8 cellular contexts compared by ENCODE assay signal in the genomic region with DNA sequence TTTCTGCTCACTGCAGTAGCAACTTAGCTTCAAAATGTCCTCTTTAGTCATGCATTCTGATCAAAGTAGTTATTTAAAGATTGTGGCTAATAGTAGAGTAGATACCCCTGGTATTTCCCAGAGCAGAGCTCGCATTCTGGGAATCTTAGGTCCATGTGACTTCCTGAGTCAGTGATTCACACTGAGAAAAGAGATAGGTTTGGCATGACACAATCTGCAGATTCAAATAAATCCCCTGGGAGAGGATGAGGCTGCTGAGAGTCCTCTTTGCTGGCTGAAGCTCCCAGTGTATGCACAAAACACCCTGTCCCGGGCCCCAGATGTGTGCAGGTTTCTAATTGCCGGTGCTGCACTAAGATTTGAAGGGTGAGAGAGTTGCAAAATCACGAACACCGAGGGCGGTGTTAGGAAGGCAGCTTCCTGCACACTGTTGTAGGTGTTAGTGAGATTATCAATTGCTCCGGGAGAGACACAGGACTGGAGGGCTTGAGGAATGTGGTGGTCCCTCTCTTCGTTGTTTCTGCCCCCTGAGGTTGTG.
DNase-seq lines count a peak whose midpoint lies in the region; ATAC-seq and TF ChIP-seq lines count a peak whose summit lies in the region.

No MANE protein-coding gene starts in this region.

- peak overlapping the region in 55 of 59 donors; percentile 6 to 56 (median 36) for H3K4me3 ChIP-seq in dorsolateral prefrontal cortex
- no peak overlapping the region for H3K4me3 ChIP-seq in spleen

- intact Hi-C loops in dorsolateral prefrontal cortex (cut with DNase I) (no loop called here), spleen (cut with DNase I; ENCODE audit: low total_unique reads) (no loop called here)

- peaks cover 0 to 5% (median 0%) of the 10 kb centered on the region in 8 donors for H3K9me3 ChIP-seq in spleen

- no peak for TF ChIP-seq CTCF in dorsolateral prefrontal cortex (IDR thresholded peaks at IDR 0.05 in 54 of 56, conservative IDR thresholded peaks at IDR 0.05 in 2 of 56; ENCODE audit: low read depth in 1 of 56, partially characterized antibody in 56 of 56)
- TF ChIP-seq CTCF in spleen (IDR thresholded peaks at IDR 0.05 in 8 of 11, conservative IDR thresholded peaks at IDR 0.05 in 3 of 11) = no peak

- TF ChIP-seq POLR2A in spleen (IDR thresholded peaks at IDR 0.05) = no peak

- H3K27ac ChIP-seq in dorsolateral prefrontal cortex (peak overlapping the region in 19 of 59 donors; percentile 4 to 65 (median 40)), spleen (no peak overlapping the region)

- in situ Hi-C loops in ACHN (cut with HindIII; ENCODE audit: low pct_ligation_motif_present, low pct_unique_long_range_greater_than_20kb, low sequenced_read_pairs) = no loop called here

- H3K36me3 ChIP-seq in spleen = no peaks in the 10 kb centered on the region

- no peaks in the 10 kb centered on the region for H3K4me1 ChIP-seq in spleen

- 24 to 27% (median 26%) methylated on average over 7 to 8 of the region's 8 CpGs for WGBS in spleen, 5 donors

- H3K27me3 ChIP-seq in dorsolateral prefrontal cortex (no peaks in the 10 kb centered on the region), spleen (replicated peaks in 1 of 7) (peaks cover 0 to 44% (median 0%) of the 10 kb centered on the region in 7 donors)

- ATAC-seq in GM19452 (IDR thresholded peaks at IDR 0.05; ENCODE audit: unreplicated experiment) (peak; percentile 79), HG03108 (IDR thresholded peaks at IDR 0.05; ENCODE audit: unreplicated experiment) (peak; percentile 76)

- peak; percentile 80 for DNase-seq in ACHN
- peak in 4 of 10 donors; percentile 15 to 48 (median 36) for DNase-seq in dorsolateral prefrontal cortex
- no peak for DNase-seq in HPDE6-E6E7 (ENCODE audit: extremely low spot score)
- no peak for DNase-seq in activated effector memory CD4-positive, alpha-beta T cell treated with Interleukin-2 at 50 U/mL for 16 hours
- DNase-seq in NCI-H1105 treated with DMSO at 0.1 percent for 48 hours (lab: John Stamatoyannopoulos, UW) = no peak
- no peak for DNase-seq in spleen

Comparison
In these comparisons a context has a peak if more than half of its experiments do, and no peak if none do; other contexts are left out.
1. H3K4me3 ChIP-seq: peak in dorsolateral prefrontal cortex (55 of 59); none in spleen (0 of 8).